In the genomic region with DNA sequence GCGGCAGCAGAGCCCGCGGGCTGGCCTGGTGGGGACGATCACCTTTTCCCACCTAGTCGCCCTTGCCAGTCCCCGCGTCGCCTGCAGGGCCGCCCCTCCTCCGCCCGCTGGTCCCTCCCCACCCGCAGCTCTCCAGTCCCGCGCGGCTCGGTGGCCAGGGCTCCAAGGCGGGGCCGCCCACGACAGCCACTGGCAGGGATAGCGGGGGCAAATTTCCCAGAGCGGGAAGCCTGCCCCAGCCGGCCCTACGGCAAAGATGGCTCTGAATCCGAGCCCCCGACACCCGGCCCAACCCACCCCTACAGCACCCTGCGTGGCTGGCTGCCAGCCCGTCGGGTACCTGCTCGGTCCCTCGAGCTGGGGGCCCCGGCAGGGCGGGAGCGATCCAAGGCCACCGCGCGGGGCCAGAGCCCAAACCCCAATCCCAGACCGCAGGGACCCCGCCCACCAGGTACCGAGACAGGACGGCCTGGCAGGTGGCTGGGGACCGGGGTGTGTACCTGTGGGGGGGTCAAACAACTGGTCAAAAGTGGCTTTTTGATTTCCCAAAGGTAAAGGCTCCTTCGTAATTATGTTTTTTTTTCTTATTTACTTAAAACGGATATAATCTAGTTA, we compare ENCODE assay signal across 25 cellular contexts. TPM values are rescaled to one million over a fixed set of nuclear protein-coding genes. Genes with fewer than 3 reads are reported as not detected.
"Had no signal": no experiment of that assay in that cellular context is flagged by ENCODE, and none has a peak within 500 bp of the region (broad histone marks: within the 10 kb centered on the region; RNA-seq: fewer than 3 reads in every experiment).

No MANE protein-coding gene starts in this region.

- DNase-seq: activated CD4-positive, alpha-beta T cell treated with anti-CD3 and anti-CD28 coated beads for 4 hours; activated CD4-positive, alpha-beta T cell treated with anti-CD3 and anti-CD28 coated beads, Interleukin-2, amount 50 U/mL, for 4 hours; activated CD4-positive, CD25-positive, alpha-beta regulatory T cell; activated effector memory CD4-positive, alpha-beta T cell treated with Interleukin-2 at 50 U/mL for 16 hours; activated naive CD4-positive, alpha-beta T cell treated with anti-CD3 and anti-CD28 coated beads for 36 hours; activated naive CD8-positive, alpha-beta T cell treated with anti-CD3 and anti-CD28 coated beads for 36 hours; adrenal gland; aorta; brain microvascular endothelial cell; esophagus squamous epithelium; foreskin melanocyte; naive B cell; nephron progenitor cell; stimulated activated CD4-positive, alpha-beta T cell treated with anti-CD3 and anti-CD28 coated beads, Interleukin-15, amount 100 ng/mL, for 24 hours; stimulated activated CD4-positive, alpha-beta T cell treated with anti-CD3 and anti-CD28 coated beads, Interleukin-2, amount 100 ng/mL, for 24 hours; stimulated activated naive B cell treated with anti-CD40 and anti-IgM and Interleukin-4, amounts not matched to agents 10 μg/mL and 1 μg/mL and 100 μg/mL, for 72 hours; stomach; T-helper 1 cell; uterus had no signal

- H3K4me3 ChIP-seq: uterus had no signal

- H3K9me3 ChIP-seq: adrenal gland, right atrium auricular region, uterus had no signal

- H3K27me3 ChIP-seq: adrenal gland, brain microvascular endothelial cell, right atrium auricular region had no signal

- ATAC-seq: stimulated activated naive B cell treated with anti-CD40 and anti-IgM and Interleukin-4, amounts not matched to agents 10 μg/mL and 1 μg/mL and 100 μg/mL, for 72 hours had no signal

- H3K4me1 ChIP-seq: adrenal gland, esophagus squamous epithelium, right atrium auricular region had no signal

- H3K36me3 ChIP-seq: adrenal gland, brain microvascular endothelial cell, esophagus squamous epithelium, neutrophil, right atrium auricular region, stomach, uterus had no signal

- H3K27ac ChIP-seq: adrenal gland, brain microvascular endothelial cell, esophagus squamous epithelium, neutrophil, right atrium auricular region, stomach, uterus had no signal

RNA-seq across cellular contexts. Expression of a gene that starts 6.3 kb away (rescaled TPM):
- total RNA-seq: activated naive CD4-positive, alpha-beta T cell treated with anti-CD3 and anti-CD28 coated beads for 36 hours; activated naive CD8-positive, alpha-beta T cell treated with anti-CD3 and anti-CD28 coated beads for 36 hours; chondrocyte; glomerular endothelial cell; mesothelial cell of epicardium; pulmonary artery endothelial cell had no signal
- polyA plus RNA-seq: stomach had no signal
